11 cellular contexts compared by ENCODE assay signal in the genomic region with DNA sequence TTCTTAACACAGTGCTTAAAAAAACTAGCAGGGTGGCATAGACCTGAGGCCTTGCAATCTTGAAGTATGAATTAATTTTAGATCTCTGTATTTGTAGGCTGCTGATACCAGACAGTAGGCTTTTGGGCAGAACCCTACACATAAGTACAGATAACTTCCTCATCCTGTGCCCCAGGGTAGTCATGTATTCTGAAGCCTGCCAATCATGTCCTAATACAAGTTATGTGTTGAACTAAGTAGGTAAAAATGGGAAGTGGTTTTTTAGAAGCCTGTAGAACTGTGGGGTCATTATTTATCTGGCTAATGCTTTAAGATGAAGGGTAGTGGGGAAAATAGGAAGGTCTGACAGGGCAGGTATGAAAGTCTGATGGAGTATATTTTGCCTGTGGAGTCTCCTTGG. TPM values are rescaled to one million over a fixed set of nuclear protein-coding genes. Genes with fewer than 3 reads are reported as not detected.
A peak's percentile ranks its signal among the peaks of the same experiment; 100 is the strongest.
DNase-seq lines count a peak whose midpoint lies in the region; ATAC-seq and FAIRE-seq lines count a peak whose summit lies in the region.
"Had no signal": no experiment of that assay in that cellular context is flagged by ENCODE, and none has a peak within 500 bp of the region (broad histone marks: within the 10 kb centered on the region; RNA-seq: fewer than 3 reads in every experiment).

No MANE protein-coding gene starts in this region.

- H3K4me1 Mint-ChIP-seq in activated naive CD4-positive, alpha-beta T cell treated with anti-CD3 and anti-CD28 coated beads for 36 hours (ENCODE audit: low read depth): peaks cover 36% of the 10 kb centered on the region
- peaks cover 41% of the 10 kb centered on the region for H3K4me1 Mint-ChIP-seq in T-helper 17 cell
- peaks cover 57 to 87% of the 10 kb centered on the region in 2 donors for H3K4me1 Mint-ChIP-seq in stimulated activated naive B cell treated with anti-CD40 and anti-IgM and Interleukin-4, amounts not matched to agents 10 μg/mL and 1 μg/mL and 100 μg/mL, for 72 hours

- peak overlapping the region; percentile 2 for H3K27ac Mint-ChIP-seq in activated naive CD4-positive, alpha-beta T cell treated with anti-CD3 and anti-CD28 coated beads for 36 hours
- H3K27ac Mint-ChIP-seq in T-helper 17 cell: peak overlapping the region; percentile 93
- peak overlapping the region; percentile 75 for H3K27ac Mint-ChIP-seq in stimulated activated naive B cell treated with anti-CD40 and anti-IgM and Interleukin-4, amounts not matched to agents 10 μg/mL and 1 μg/mL and 100 μg/mL, for 72 hours

- DNase-seq in activated naive CD4-positive, alpha-beta T cell treated with anti-CD3 and anti-CD28 coated beads for 36 hours: no peak
- no peak for DNase-seq in activated naive CD4-positive, alpha-beta T cell treated with Interleukin-2 at 50 U/mL for 16 hours
- DNase-seq in T-helper 17 cell: no peak
- DNase-seq in stimulated activated naive B cell treated with anti-CD40 and anti-IgM and Interleukin-4, amounts not matched to agents 10 μg/mL and 1 μg/mL and 100 μg/mL, for 72 hours: no peak
- DNase-seq in HTR-8/SVneo (ENCODE audit: insufficient read length, low spot score): no peak
- DNase-seq in AG08396 (ENCODE audit: low spot score): no peak
- DNase-seq: NCI-H510A treated with DMSO at 0.1 percent for 48 hours had no signal

- peaks cover under 1% of the 10 kb centered on the region for H3K9me3 Mint-ChIP-seq in activated naive CD4-positive, alpha-beta T cell treated with anti-CD3 and anti-CD28 coated beads for 36 hours
- peaks cover 5 to 13% of the 10 kb centered on the region in 2 donors for H3K9me3 Mint-ChIP-seq in stimulated activated naive B cell treated with anti-CD40 and anti-IgM and Interleukin-4, amounts not matched to agents 10 μg/mL and 1 μg/mL and 100 μg/mL, for 72 hours

- H3K9me3 ChIP-seq in T-helper 17 cell (ENCODE audit: control insufficient read depth, low read length, poor library complexity, severe bottlenecking): no peaks in the 10 kb centered on the region

- no peak for FAIRE-seq in HTR-8/SVneo (lab: Jason Lieb, UNC)
- FAIRE-seq: colon had no signal

- no peaks in the 10 kb centered on the region for H3K27me3 Mint-ChIP-seq in activated naive CD4-positive, alpha-beta T cell treated with anti-CD3 and anti-CD28 coated beads for 36 hours (ENCODE audit: low read depth)
- no peaks in the 10 kb centered on the region for H3K27me3 Mint-ChIP-seq in T-helper 17 cell
- no peaks in the 10 kb centered on the region for H3K27me3 Mint-ChIP-seq in stimulated activated naive B cell treated with anti-CD40 and anti-IgM and Interleukin-4, amounts not matched to agents 10 μg/mL and 1 μg/mL and 100 μg/mL, for 72 hours

- intact Hi-C loops in activated naive CD4-positive, alpha-beta T cell treated with anti-CD3 and anti-CD28 coated beads for 36 hours (cut with micrococcal nuclease): no loop called here

- peak; percentile 78 for ATAC-seq in HG03159 (IDR thresholded peaks at IDR 0.05; ENCODE audit: unreplicated experiment)
- peak; percentile 78 for ATAC-seq in T-helper 17 cell
- ATAC-seq in stimulated activated naive B cell treated with anti-CD40 and anti-IgM and Interleukin-4, amounts not matched to agents 10 μg/mL and 1 μg/mL and 100 μg/mL, for 72 hours (replicated peaks): peak; percentile 98
- ATAC-seq in GM21381 (IDR thresholded peaks at IDR 0.05; ENCODE audit: unreplicated experiment): no peak

- no peaks in the 10 kb centered on the region for H3K36me3 Mint-ChIP-seq in activated naive CD4-positive, alpha-beta T cell treated with anti-CD3 and anti-CD28 coated beads for 36 hours (ENCODE audit: low read depth)
- H3K36me3 Mint-ChIP-seq in T-helper 17 cell (ENCODE audit: low read depth): peaks cover 2% of the 10 kb centered on the region
- peaks cover 80 to 88% of the 10 kb centered on the region in 2 donors for H3K36me3 Mint-ChIP-seq in stimulated activated naive B cell treated with anti-CD40 and anti-IgM and Interleukin-4, amounts not matched to agents 10 μg/mL and 1 μg/mL and 100 μg/mL, for 72 hours

- CTCF ChIA-PET in activated naive CD4-positive, alpha-beta T cell treated with anti-CD3 and anti-CD28 coated beads for 36 hours (lab: Charles Lee): no interaction called here

- H3K4me3 Mint-ChIP-seq in activated naive CD4-positive, alpha-beta T cell treated with anti-CD3 and anti-CD28 coated beads for 36 hours: no peak overlapping the region
- peak overlapping the region; percentile 5 for H3K4me3 Mint-ChIP-seq in T-helper 17 cell
- H3K4me3 Mint-ChIP-seq in stimulated activated naive B cell treated with anti-CD40 and anti-IgM and Interleukin-4, amounts not matched to agents 10 μg/mL and 1 μg/mL and 100 μg/mL, for 72 hours: peak overlapping the region; percentile 57 to 67

RNA-seq across cellular contexts. Expression of a gene that starts 9.3 kb away (rescaled TPM):
- total RNA-seq in activated naive CD4-positive, alpha-beta T cell treated with anti-CD3 and anti-CD28 coated beads for 36 hours: not detected
- total RNA-seq in T-helper 17 cell: 1 to 10 TPM in 1 of 2 donors, under 1 TPM in 1; 0.05 to 1.3 TPM
- total RNA-seq: osteoblast had no signal

Comparison
In these comparisons a context has a peak if more than half of its experiments do, and no peak if none do; other contexts are left out.
1. H3K27ac Mint-ChIP-seq: peak in every context shown above with its lines; median percentile 93 in T-helper 17 cell; 75 in stimulated activated naive B cell treated with anti-CD40 and anti-IgM and Interleukin-4, amounts not matched to agents 10 μg/mL and 1 μg/mL and 100 μg/mL, for 72 hours; 2 in activated naive CD4-positive, alpha-beta T cell treated with anti-CD3 and anti-CD28 coated beads for 36 hours.